In the genomic region with DNA sequence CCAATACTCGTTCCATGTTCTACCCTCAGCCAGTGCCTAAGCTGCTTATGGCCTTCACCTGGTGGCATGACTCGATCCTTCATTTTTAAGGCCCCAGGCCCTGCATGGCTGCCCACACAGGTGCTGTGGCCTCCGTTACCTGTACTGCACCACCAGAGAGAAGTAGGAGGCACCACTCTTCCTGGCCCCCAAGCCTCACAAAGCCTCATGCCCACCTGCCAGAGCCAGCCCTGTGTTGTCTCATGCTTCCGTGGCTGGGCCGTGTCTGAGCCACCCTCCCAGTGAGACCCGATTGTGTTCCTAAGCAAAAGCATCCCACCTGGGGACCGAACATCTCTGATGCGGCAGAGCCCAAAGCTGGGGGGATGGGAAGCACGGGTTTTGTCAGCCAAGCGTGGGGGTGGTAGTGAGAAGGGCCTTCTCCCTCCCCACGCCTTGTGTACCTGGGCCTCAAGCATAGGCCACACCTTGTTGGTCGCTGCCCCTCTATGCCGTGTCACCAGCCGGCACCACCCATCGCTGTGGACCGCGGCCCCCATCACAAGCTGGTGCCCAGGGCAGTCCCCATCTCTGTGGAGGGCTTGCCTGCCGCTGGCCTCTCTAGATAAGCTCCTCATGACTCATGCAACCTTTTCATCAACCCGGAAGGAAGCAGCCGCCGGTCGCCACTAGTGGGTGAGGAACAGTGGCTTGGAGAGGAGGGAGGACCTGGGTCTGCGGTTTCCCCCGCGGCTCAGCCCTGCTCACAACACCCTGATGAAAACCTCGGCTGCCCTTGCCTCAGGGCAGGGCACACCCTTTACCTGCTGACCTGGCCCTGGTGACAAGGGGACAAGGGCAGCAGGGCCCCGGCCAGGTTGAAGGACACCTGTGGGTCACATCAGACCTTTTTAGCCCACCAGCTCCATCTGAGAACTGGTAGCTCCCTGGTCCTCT, we compare ENCODE assay signal across 8 cellular contexts. TPM values are rescaled to one million over a fixed set of nuclear protein-coding genes. Genes with fewer than 3 reads are reported as not detected.
DNase-seq lines count a peak whose midpoint lies in the region.

No MANE protein-coding gene starts in this region.

- H3K27me3 ChIP-seq in H7 (ENCODE audit: control insufficient read depth, insufficient read depth, low read length), result peaks cover 28% of the 10 kb centered on the region

- no peaks in the 10 kb centered on the region for H3K36me3 ChIP-seq in H7 (replicated peaks; ENCODE audit: control insufficient read depth, insufficient read depth, low read length)

- DNase-seq in H7, result peak; percentile 42
- peak; percentile 98 for DNase-seq in MV-4-11 (lab: John Stamatoyannopoulos, UW)
- peak; percentile 84 for DNase-seq in activated CD4-positive, CD25-positive, alpha-beta regulatory T cell treated with anti-CD3 and anti-CD28 coated beads, Interleukin-2, amount 50 U/mL, for 72 hours
- peak; percentile 95 for DNase-seq in mesenteric fat pad (ENCODE audit: low spot score)
- peak; percentile 87 for DNase-seq in stimulated activated CD8-positive, alpha-beta memory T cell treated with anti-CD3 and anti-CD28 coated beads, Interleukin-4, amount 100 ng/mL, for 24 hours (ENCODE audit: low read depth)
- DNase-seq in NCI-H524 (lab: John Stamatoyannopoulos, UW), result no peak

- H3K4me3 ChIP-seq in GM08714 (ENCODE audit: low read length), result peak overlapping the region; percentile 33; the same call in 1 of the 2 replicates
- peak overlapping the region; percentile 5; the same call in 1 of the 2 replicates for H3K4me3 ChIP-seq in H7 (ENCODE audit: insufficient read depth, low read depth, low read length)

- H3K27ac ChIP-seq in cingulate gyrus (ENCODE audit: low read depth, low read length), result peak overlapping the region; percentile 75

RNA-seq across cellular contexts. Expression of a gene that starts 2.7 kb away (rescaled TPM):
- total RNA-seq in H7 (2014; rRNA removed; shearing (Covaris generic)), result 10.3 and 15.2 TPM in 2 replicates
- 69.9 TPM for total RNA-seq in mesenteric fat pad

RNA-seq across cellular contexts. Expression of a gene that starts 5.4 kb away (rescaled TPM):
- total RNA-seq in H7 (2014; rRNA removed; shearing (Covaris generic)), result 2.4 and 2.5 TPM in 2 replicates
- total RNA-seq in mesenteric fat pad, result 3.8 TPM

RNA-seq across cellular contexts. Expression of a gene that starts 7.7 kb away (rescaled TPM):
- total RNA-seq in H7 (2014; rRNA removed; shearing (Covaris generic)), result 3.6 and 8.9 TPM in 2 replicates
- 11.4 TPM for total RNA-seq in mesenteric fat pad

RNA-seq across cellular contexts. Expression of a gene that starts 21.0 kb away (rescaled TPM):
- 66.5 and 69.0 TPM in 2 replicates for total RNA-seq in H7 (2014; rRNA removed; shearing (Covaris generic))
- 18.2 TPM for total RNA-seq in mesenteric fat pad

RNA-seq across cellular contexts. Expression of a gene that starts 59.7 kb away (rescaled TPM):
- 0.07 TPM in 1 of 2 replicates, not detected in the other for total RNA-seq in H7 (2014; rRNA removed; shearing (Covaris generic))
- total RNA-seq in mesenteric fat pad, result 1.9 TPM

Comparison
In these comparisons a context has a peak if more than half of its experiments do, and no peak if none do; other contexts are left out.
1. DNase-seq: peak in H7 (single experiment), MV-4-11 (single experiment), activated CD4-positive, CD25-positive, alpha-beta regulatory T cell treated with anti-CD3 and anti-CD28 coated beads, Interleukin-2, amount 50 U/mL, for 72 hours (single experiment), mesenteric fat pad (single experiment) and stimulated activated CD8-positive, alpha-beta memory T cell treated with anti-CD3 and anti-CD28 coated beads, Interleukin-4, amount 100 ng/mL, for 24 hours (single experiment); none in NCI-H524 (0 of 2).